Comparison of ENCODE assay signal across 19 cellular contexts in genomic region chr7:94336009-94336408, GRCh38. TPM values are rescaled to one million over a fixed set of nuclear protein-coding genes. Genes with fewer than 3 reads are reported as not detected.
"Had no signal": no experiment of that assay in that cellular context is flagged by ENCODE, and none has a peak within 500 bp of the region (broad histone marks: within the 10 kb centered on the region; RNA-seq: fewer than 3 reads in every experiment).

No MANE protein-coding gene starts in this region.

- H3K4me3 ChIP-seq: adrenal gland, tibial artery had no signal

- H3K36me3 ChIP-seq: adrenal gland, tibial artery had no signal

- FAIRE-seq: frontal cortex, kidney, urothelium cell line had no signal

- H3K9me3 ChIP-seq: adrenal gland, tibial artery had no signal

- H3K27me3 ChIP-seq: adrenal gland, tibial artery had no signal

- DNase-seq: activated B cell treated with CpG ODN at 0.5 μM for 24 hours; activated CD4-positive, alpha-beta memory T cell treated with anti-CD3 and anti-CD28 coated beads for 36 hours; activated CD4-positive, alpha-beta T cell treated with anti-CD3 and anti-CD28 coated beads for 4 hours; activated gamma-delta T cell treated with Interleukin-2 at 50 U/mL for 16 hours; activated T-cell treated with anti-CD3 and anti-CD28 coated beads for 4 hours; adrenal gland; effector memory CD8-positive, alpha-beta T cell; hypothalamus; kidney; nephron progenitor cell; occipital lobe; stimulated activated CD4-positive, alpha-beta T cell treated with anti-CD3 and anti-CD28 coated beads, Interleukin-12 subunit alpha, Interleukin-12 subunit beta, amount 100 ng/mL, for 4 hours; stimulated activated CD4-positive, alpha-beta T cell treated with anti-CD3 and anti-CD28 coated beads, Interleukin-1b, Interleukin-23, amount 100 ng/mL, for 48 hours; stimulated activated CD8-positive, alpha-beta memory T cell treated with anti-CD3 and anti-CD28 coated beads, Interleukin-4, amount 100 ng/mL, for 48 hours; stimulated activated naive CD4-positive, alpha-beta T cell; tibial artery had no signal

- H3K27ac ChIP-seq: adrenal gland, tibial artery had no signal

- H3K4me1 ChIP-seq: adrenal gland had no signal

RNA-seq across cellular contexts. Expression of gene COL1A2, which starts 58.7 kb away (rescaled TPM):
- total RNA-seq: activated B cell treated with CpG ODN at 0.5 μM for 24 hours; activated CD4-positive, alpha-beta memory T cell treated with anti-CD3 and anti-CD28 coated beads for 36 hours; activated naive CD4-positive, alpha-beta T cell treated with anti-CD3 and anti-CD28 coated beads, Interleukin-2, amount 50 U/mL, for 72 hours had no signal
